Comparison of ENCODE assay signal across 9 cellular contexts in the genomic region with DNA sequence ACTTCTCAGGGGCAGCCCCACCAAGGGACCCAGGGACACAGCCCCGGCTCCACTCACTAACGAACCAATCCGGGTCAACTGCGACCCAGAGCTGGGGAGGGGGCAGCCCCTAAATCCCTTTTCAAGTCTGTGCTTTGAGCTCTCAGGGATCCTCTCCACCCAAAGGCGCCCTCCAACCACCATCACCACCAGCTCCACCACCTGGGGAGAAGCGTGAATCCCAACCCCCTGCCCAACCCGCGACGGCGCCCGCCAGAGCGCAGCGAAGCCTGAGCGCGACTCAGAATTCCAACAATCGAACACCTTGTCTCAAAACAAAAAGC. TPM values are rescaled to one million over a fixed set of nuclear protein-coding genes. Genes with fewer than 3 reads are reported as not detected.
A peak's percentile ranks its signal among the peaks of the same experiment; 100 is the strongest.
DNase-seq lines count a peak whose midpoint lies in the region; ATAC-seq, FAIRE-seq and TF ChIP-seq lines count a peak whose summit lies in the region.
"Had no signal": no experiment of that assay in that cellular context is flagged by ENCODE, and none has a peak within 500 bp of the region (broad histone marks: within the 10 kb centered on the region; RNA-seq: fewer than 3 reads in every experiment).

No MANE protein-coding gene starts in this region.

- H3K4me3 ChIP-seq in HUES48 (ENCODE audit: low read depth, low read length) (peak overlapping the region; percentile 61), bronchial epithelial cell (ENCODE audit: low read depth, low read length) (peak overlapping the region; percentile 92), iPS-20b (ENCODE audit: low read length) (peak overlapping the region; percentile 84), skeletal muscle cell (ENCODE audit: low read depth, low read length) (peak overlapping the region; percentile 38)
- no peak overlapping the region for H3K4me3 ChIP-seq in CD4-positive, alpha-beta memory T cell (ENCODE audit: low read length in 2 of 2)

- intact Hi-C loops in CD4-positive, alpha-beta memory T cell (cut with micrococcal nuclease) = no loop called here

- FAIRE-seq in bronchial epithelial cell (lab: Jason Lieb, UNC) = no peak

- no peak for TF ChIP-seq CTCF in bronchial epithelial cell (IDR thresholded peaks at IDR 0.05; ENCODE audit: insufficient read depth, low read length, severe bottlenecking)

- peak overlapping the region; percentile 57 for H3K9ac ChIP-seq in HUES48 (ENCODE audit: low read depth, low read length)
- H3K9ac ChIP-seq in iPS-20b (ENCODE audit: low read depth, low read length) = peak overlapping the region; percentile 70; the same call in 1 of the 2 replicates

- DNase-seq in bronchial epithelial cell (ENCODE audit: low read depth) (no peak), skeletal muscle cell (ENCODE audit: low read depth) (no peak), DMS53 treated with DMSO at 0.1 percent for 48 hours (lab: John Stamatoyannopoulos, UW; ENCODE audit: unreplicated experiment) (no peak), NCI-H774 (lab: John Stamatoyannopoulos, UW) (no peak)
- no peak for DNase-seq in CD4-positive, alpha-beta memory T cell

- no peak for ATAC-seq in HG02588 (IDR thresholded peaks at IDR 0.05; ENCODE audit: unreplicated experiment)

- H3K4me1 ChIP-seq in HUES48 (ENCODE audit: control insufficient read depth, insufficient read depth, low read length) (peaks cover 17% of the 10 kb centered on the region), iPS-20b (ENCODE audit: insufficient read depth, low read length) (peaks cover 14% of the 10 kb centered on the region; the same call in 1 of the 2 replicates)
- H3K4me1 ChIP-seq in CD4-positive, alpha-beta memory T cell (ENCODE audit: insufficient read depth, low read length) = no peaks in the 10 kb centered on the region

- no peaks in the 10 kb centered on the region for H3K36me3 ChIP-seq in HUES48 (ENCODE audit: control insufficient read depth, insufficient read depth, low read length)
- no peaks in the 10 kb centered on the region for H3K36me3 ChIP-seq in bronchial epithelial cell (ENCODE audit: control insufficient read depth, insufficient read depth, low read length)
- no peaks in the 10 kb centered on the region for H3K36me3 ChIP-seq in iPS-20b (ENCODE audit: insufficient read depth, low read depth, low read length)
- H3K36me3 ChIP-seq in CD4-positive, alpha-beta memory T cell (ENCODE audit: insufficient read depth, low read length) = no peaks in the 10 kb centered on the region
- H3K36me3 ChIP-seq: upper lobe of left lung had no signal

- peaks cover 0 to 1% (median 0%) of the 10 kb centered on the region in 4 donors for H3K4me1 Mint-ChIP-seq in CD4-positive, alpha-beta memory T cell

- peaks cover 12 to 21% of the 10 kb centered on the region in 2 donors for H3K27me3 Mint-ChIP-seq in CD4-positive, alpha-beta memory T cell

- H3K9me3 ChIP-seq in HUES48 (ENCODE audit: control insufficient read depth, insufficient read depth, low read length) = no peaks in the 10 kb centered on the region
- H3K9me3 ChIP-seq in iPS-20b (ENCODE audit: insufficient read depth, low read depth, low read length) = no peaks in the 10 kb centered on the region
- peaks cover 0 to 3% of the 10 kb centered on the region in 2 donors for H3K9me3 ChIP-seq in CD4-positive, alpha-beta memory T cell (ENCODE audit: control insufficient read depth in 1 of 2, low read length in 2 of 2)
- H3K9me3 ChIP-seq: upper lobe of left lung had no signal

- POLR2A ChIA-PET in CD4-positive, alpha-beta memory T cell (lab: Charles Lee; ENCODE audit: partially characterized antibody) = no interaction called here

- H3K4me3 Mint-ChIP-seq in CD4-positive, alpha-beta memory T cell = no peak overlapping the region

- H3K9me3 Mint-ChIP-seq in CD4-positive, alpha-beta memory T cell = peaks cover 0 to 38% (median 20%) of the 10 kb centered on the region in 8 donors

- CTCF ChIA-PET in CD4-positive, alpha-beta memory T cell (lab: Charles Lee; ENCODE audit: partially characterized antibody) = interaction anchor here (1.0 kb wide), 1 partner anchor 9 kb away, joined by 3 read pairs; no protein-coding TSS in a partner anchor

- peaks cover 0 to 4% of the 10 kb centered on the region in 2 donors for H3K36me3 Mint-ChIP-seq in CD4-positive, alpha-beta memory T cell

- H3K27ac ChIP-seq in HUES48 (ENCODE audit: low read depth, low read length) = no peak overlapping the region
- no peak overlapping the region for H3K27ac ChIP-seq in iPS-20b (ENCODE audit: low read length)
- H3K27ac ChIP-seq in CD4-positive, alpha-beta memory T cell (ENCODE audit: low read depth, low read length) = no peak overlapping the region
- H3K27ac ChIP-seq: upper lobe of left lung had no signal

- H3K27me3 ChIP-seq in HUES48 (ENCODE audit: control insufficient read depth, insufficient read depth, low read length) (peaks cover 76% of the 10 kb centered on the region), bronchial epithelial cell (ENCODE audit: control insufficient read depth, insufficient read depth, low read length) (no peaks in the 10 kb centered on the region), iPS-20b (ENCODE audit: insufficient read depth, low read length) (peaks cover 80% of the 10 kb centered on the region)
- H3K27me3 ChIP-seq in CD4-positive, alpha-beta memory T cell (ENCODE audit: insufficient read depth, low read length) = no peaks in the 10 kb centered on the region

- no peak overlapping the region for H3K27ac Mint-ChIP-seq in CD4-positive, alpha-beta memory T cell

RNA-seq across cellular contexts. Expression of a gene that starts 0.5 kb away (rescaled TPM):
- 193 and 198 TPM in 2 replicates for total RNA-seq in bronchial epithelial cell
- total RNA-seq in CD4-positive, alpha-beta memory T cell = not detected
- polyA plus RNA-seq in CD4-positive, alpha-beta memory T cell = not detected

Comparison
In these comparisons a context has a peak if more than half of its experiments do, and no peak if none do; other contexts are left out.
1. H3K4me3 ChIP-seq: peak in HUES48 (single experiment), bronchial epithelial cell (single experiment), iPS-20b (single experiment) and skeletal muscle cell (single experiment); none in CD4-positive, alpha-beta memory T cell (0 of 2).
2. RNA of a gene that starts 0.5 kb away (total RNA-seq): 193 to 198 TPM in bronchial epithelial cell; not detected in CD4-positive, alpha-beta memory T cell; every median in the first group is over 100 times any median in the second.